21 cellular contexts compared by ENCODE assay signal in the genomic region with DNA sequence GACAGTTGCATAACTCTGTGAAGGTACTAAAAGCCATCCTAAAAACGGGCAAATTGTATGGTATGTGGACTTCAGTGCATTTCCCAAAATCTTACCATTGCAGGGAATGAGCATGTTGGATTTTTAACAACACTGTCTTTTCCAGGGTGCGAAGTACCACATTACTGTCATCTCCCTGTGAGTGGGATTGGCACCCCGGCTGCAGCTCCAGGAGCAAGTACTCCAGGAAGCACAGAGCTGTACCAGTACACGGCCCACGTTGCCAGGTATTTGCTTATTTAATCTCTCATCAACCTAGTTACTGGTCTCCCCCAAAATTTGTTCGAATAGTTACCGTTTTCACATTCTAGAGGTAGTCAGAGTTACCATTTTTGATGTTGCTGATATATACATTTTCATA.
"Had no signal": no experiment of that assay in that cellular context is flagged by ENCODE, and none has a peak within 500 bp of the region (broad histone marks: within the 10 kb centered on the region; RNA-seq: fewer than 3 reads in every experiment).

No MANE protein-coding gene starts in this region.

- H3K9me3 Mint-ChIP-seq: dendritic cell treated with granulocyte-macrophage colony-stimulating factor and Interleukin-4, amounts not matched to agents 40 ng/mL and 50 ng/mL, for 4 days; effector memory CD8-positive, alpha-beta T cell; endodermal cell; immature natural killer cell had no signal

- H3K27ac Mint-ChIP-seq: dendritic cell treated with granulocyte-macrophage colony-stimulating factor and Interleukin-4, amounts not matched to agents 40 ng/mL and 50 ng/mL, for 4 days; effector memory CD8-positive, alpha-beta T cell; endodermal cell; immature natural killer cell; mesothelial cell of epicardium had no signal

- H3K4me3 Mint-ChIP-seq: dendritic cell treated with granulocyte-macrophage colony-stimulating factor and Interleukin-4, amounts not matched to agents 40 ng/mL and 50 ng/mL, for 4 days; effector memory CD8-positive, alpha-beta T cell; endodermal cell; immature natural killer cell; mesothelial cell of epicardium had no signal

- H3K4me2 ChIP-seq: hepatocyte had no signal

- H2AFZ ChIP-seq: hepatocyte had no signal

- H3K27me3 ChIP-seq: colonic mucosa, esophagus muscularis mucosa, foreskin keratinocyte, gastroesophageal sphincter, heart left ventricle, hepatocyte had no signal

- H3K9me3 ChIP-seq: colonic mucosa, esophagus muscularis mucosa, gastroesophageal sphincter, heart left ventricle, lower lobe of right lung, mucosa of descending colon had no signal

- H3K36me3 ChIP-seq: colonic mucosa, esophagus muscularis mucosa, gastroesophageal sphincter had no signal

- H3K4me3 ChIP-seq: colonic mucosa, esophagus muscularis mucosa, gastroesophageal sphincter, heart left ventricle, hepatocyte, lower lobe of right lung, mucosa of descending colon had no signal

- H3K4me1 Mint-ChIP-seq: immature natural killer cell had no signal

- ATAC-seq: effector memory CD8-positive, alpha-beta T cell; foreskin keratinocyte; gastroesophageal sphincter; lower lobe of right lung had no signal

- H3K27ac ChIP-seq: colonic mucosa, esophagus muscularis mucosa, foreskin keratinocyte, gastroesophageal sphincter, hepatocyte, lower lobe of right lung had no signal

- H3K27me3 Mint-ChIP-seq: dendritic cell treated with granulocyte-macrophage colony-stimulating factor and Interleukin-4, amounts not matched to agents 40 ng/mL and 50 ng/mL, for 4 days; effector memory CD8-positive, alpha-beta T cell had no signal

- H3K4me1 ChIP-seq: colonic mucosa had no signal

- DNase-seq: colonic mucosa; cortex of kidney; effector CD8-positive, alpha-beta T cell; effector memory CD8-positive, alpha-beta T cell; endodermal cell; foreskin keratinocyte; hypothalamus; immature natural killer cell; islet precursor cell; kidney; left colon; left ventricle myocardium superior; lower lobe of right lung; mesenchymal stem cell had no signal
